In the genomic region with DNA sequence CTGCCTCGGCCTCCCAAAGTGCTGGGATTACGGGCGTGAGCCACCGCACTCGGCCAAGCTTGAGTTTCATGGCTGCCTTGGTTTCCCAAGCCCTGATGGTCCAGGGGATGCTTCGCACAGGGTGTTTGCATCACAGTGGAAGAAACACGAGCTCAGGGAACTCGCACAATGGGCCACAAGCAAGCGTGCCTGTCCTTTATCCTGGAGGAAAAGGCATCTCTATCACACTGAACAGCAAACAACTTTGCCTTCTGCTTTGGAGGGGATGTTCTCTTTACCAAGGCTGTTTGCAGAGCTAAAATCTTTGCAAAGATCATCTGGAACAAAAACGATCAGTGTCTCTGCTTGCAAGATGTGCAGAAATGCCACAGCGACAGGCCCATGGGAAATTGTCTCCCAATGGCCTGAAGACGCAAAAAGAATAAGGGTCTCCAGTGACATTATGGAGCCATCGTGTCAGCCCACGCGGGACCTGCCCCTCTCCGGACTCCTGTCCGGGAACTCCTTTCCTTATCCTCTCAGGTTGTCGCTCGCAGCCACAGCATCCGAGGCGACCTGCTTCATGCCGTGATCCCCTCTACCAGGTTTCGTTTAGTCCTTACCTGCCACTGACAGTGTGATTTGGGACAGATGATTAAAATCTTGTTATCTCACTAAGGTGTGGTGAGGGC, we compare ENCODE assay signal across 24 cellular contexts. TPM values are rescaled to one million over a fixed set of nuclear protein-coding genes. Genes with fewer than 3 reads are reported as not detected.
A peak's percentile ranks its signal among the peaks of the same experiment; 100 is the strongest.
DNase-seq lines count a peak whose midpoint lies in the region; ATAC-seq and TF ChIP-seq lines count a peak whose summit lies in the region.
"Had no signal": no experiment of that assay in that cellular context is flagged by ENCODE, and none has a peak within 500 bp of the region (broad histone marks: within the 10 kb centered on the region; RNA-seq: fewer than 3 reads in every experiment).

No MANE protein-coding gene starts in this region.

- H3K27me3 ChIP-seq in RWPE2 (ENCODE audit: insufficient read depth, poor library complexity, severe bottlenecking) (peaks cover 23% of the 10 kb centered on the region), endodermal cell (ENCODE audit: control insufficient read depth, insufficient read depth, low read length, poor library complexity, severe bottlenecking) (no peaks in the 10 kb centered on the region), sigmoid colon (peaks cover 0 to 62% (median 16%) of the 10 kb centered on the region in 3 donors), ascending aorta (no peaks in the 10 kb centered on the region)

- H3K9me3 ChIP-seq in RWPE2 (ENCODE audit: severe bottlenecking) (no peaks in the 10 kb centered on the region), endodermal cell (ENCODE audit: control insufficient read depth, low read length) (no peaks in the 10 kb centered on the region), sigmoid colon (peaks cover 0 to 6% (median 2%) of the 10 kb centered on the region in 4 donors), ascending aorta (peaks cover 2 to 7% of the 10 kb centered on the region in 2 donors)

- no peaks in the 10 kb centered on the region for H3K36me3 ChIP-seq in RWPE2 (ENCODE audit: low read depth)
- no peaks in the 10 kb centered on the region for H3K36me3 ChIP-seq in endodermal cell (ENCODE audit: control insufficient read depth, insufficient read depth, low read length)
- H3K36me3 ChIP-seq in sigmoid colon, result no peaks in the 10 kb centered on the region
- H3K36me3 ChIP-seq in ascending aorta, result no peaks in the 10 kb centered on the region
- H3K36me3 ChIP-seq: SJSA1 had no signal

- H3K27ac ChIP-seq in RWPE2 (ENCODE audit: poor library complexity, severe bottlenecking), result no peak overlapping the region
- no peak overlapping the region for H3K27ac ChIP-seq in endodermal cell (ENCODE audit: low read depth, low read length)
- H3K27ac ChIP-seq in sigmoid colon, result no peak overlapping the region
- no peak overlapping the region for H3K27ac ChIP-seq in ascending aorta
- H3K27ac ChIP-seq: SJSA1 had no signal

- no peaks in the 10 kb centered on the region for H3K4me1 Mint-ChIP-seq in endodermal cell

- no peak for ATAC-seq in Right ventricle myocardium superior (ENCODE audit: poor library complexity)
- no peak for ATAC-seq in RWPE2 (ENCODE audit: low read depth)
- ATAC-seq: Panc1 had no signal

- DNase-seq in Right ventricle myocardium superior, result peak; percentile 25
- DNase-seq in cardiac septum (ENCODE audit: low spot score), result no peak
- DNase-seq in RWPE2 (ENCODE audit: low spot score), result peak; percentile 29
- peak; percentile 34 for DNase-seq in endodermal cell
- DNase-seq in sigmoid colon, result peak; percentile 42
- DNase-seq in NCI-H510A (lab: John Stamatoyannopoulos, UW), result no peak
- no peak for DNase-seq in NCI-H2171 (lab: John Stamatoyannopoulos, UW)
- no peak for DNase-seq in ascending aorta (ENCODE audit: low spot score in 2 of 2)
- DNase-seq: AML-193, H9, HFFc6, KBM-7, NCI-H1092, NCI-H1436 treated with DMSO at 0.1 percent for 48 hours, NCI-H1930, NCI-H226, NCI-H524 treated with DMSO at 0.1 percent for 48 hours, NCI-H82 had no signal

- no peak overlapping the region for H3K27ac Mint-ChIP-seq in endodermal cell
- H3K27ac Mint-ChIP-seq: H9, HFFc6 had no signal

- no peaks in the 10 kb centered on the region for H3K36me3 Mint-ChIP-seq in endodermal cell (ENCODE audit: low read depth)
- H3K36me3 Mint-ChIP-seq: CD14-positive monocyte had no signal

- intact Hi-C loops in Right ventricle myocardium superior (cut with DNase I), result no loop called here
- intact Hi-C loops in cardiac septum (cut with DNase I), result no loop called here
- intact Hi-C loops in sigmoid colon (cut with DNase I), result no loop called here
- intact Hi-C loops in ascending aorta (cut with DNase I), result no loop called here

- H3K4me3 ChIP-seq in RWPE2 (ENCODE audit: severe bottlenecking), result no peak overlapping the region
- no peak overlapping the region for H3K4me3 ChIP-seq in endodermal cell (ENCODE audit: low read length)
- no peak overlapping the region for H3K4me3 ChIP-seq in sigmoid colon
- no peak overlapping the region for H3K4me3 ChIP-seq in ascending aorta
- H3K4me3 ChIP-seq: SJSA1 had no signal

- H3K27me3 Mint-ChIP-seq in endodermal cell (ENCODE audit: insufficient read depth), result peaks cover 7% of the 10 kb centered on the region

- TF ChIP-seq EP300 in sigmoid colon (IDR thresholded peaks at IDR 0.05), result no peak

- peaks cover 4% of the 10 kb centered on the region for H3K9me3 Mint-ChIP-seq in endodermal cell

- no peak overlapping the region for H3K9ac ChIP-seq in endodermal cell (ENCODE audit: extremely low read depth, low read length, poor library complexity, severe bottlenecking)

- WGBS in endodermal cell (ENCODE audit: insufficient coverage in 1 of 2, insufficient read length in 1 of 2), 2 experiments, result 89 to 91% methylated on average over 16 to 23 of the region's 23 CpGs
- WGBS in sigmoid colon, 2 donors, result 91 to 93% methylated on average over 23 of the region's 23 CpGs

- no peaks in the 10 kb centered on the region for H3K4me1 ChIP-seq in RWPE2 (ENCODE audit: insufficient read depth, poor library complexity, severe bottlenecking)
- no peaks in the 10 kb centered on the region for H3K4me1 ChIP-seq in endodermal cell (ENCODE audit: control insufficient read depth, insufficient read depth, low read length)
- no peaks in the 10 kb centered on the region for H3K4me1 ChIP-seq in sigmoid colon
- no peaks in the 10 kb centered on the region for H3K4me1 ChIP-seq in ascending aorta
- H3K4me1 ChIP-seq: SJSA1 had no signal

- no peak overlapping the region for H3K4me3 Mint-ChIP-seq in endodermal cell
- H3K4me3 Mint-ChIP-seq: CD14-positive monocyte, H9, HFFc6 had no signal

- no peak for TF ChIP-seq POLR2A in sigmoid colon (IDR thresholded peaks at IDR 0.05)

- no peak for TF ChIP-seq CTCF in RWPE2 (IDR thresholded peaks at IDR 0.05; ENCODE audit: poor library complexity, severe bottlenecking)
- no peak for TF ChIP-seq CTCF in endodermal cell (conservative IDR thresholded peaks at IDR 0.05)
- TF ChIP-seq CTCF in sigmoid colon (IDR thresholded peaks at IDR 0.05), result no peak
- no peak for TF ChIP-seq CTCF in ascending aorta (IDR thresholded peaks at IDR 0.05)

RNA-seq across cellular contexts. Expression of gene CBFA2T3, which starts 44.1 kb away (rescaled TPM):
- total RNA-seq in Right ventricle myocardium superior (8.6 TPM), cardiac septum (5.9 TPM), endodermal cell (1 to 10 TPM; 1.0 to 3.1 TPM), sigmoid colon (10 to 100 TPM in 1 of 4 donors, 1 to 10 TPM in 2, under 1 TPM in 1; 0.95 to 26.8 (median 3.4) TPM), ascending aorta (32.8 TPM)
- 5.5 TPM for polyA plus RNA-seq in endodermal cell (2013, experiment 1 of 2)
- polyA plus RNA-seq in endodermal cell (2013, experiment 2 of 2), result 4.3 TPM
- polyA plus RNA-seq in sigmoid colon, result 1 to 10 TPM; 4.2 to 9.8 (median 7.2) TPM
- total RNA-seq: A172, Daoy, HFFc6, SJSA1 had no signal
- polyA plus RNA-seq: AG04450 had no signal

Comparison
In these comparisons a context has a peak if more than half of its experiments do, and no peak if none do; other contexts are left out.
1. DNase-seq: peak in Right ventricle myocardium superior (single experiment), RWPE2 (single experiment), endodermal cell (single experiment) and sigmoid colon (single experiment); none in cardiac septum (single experiment), NCI-H510A (single experiment), NCI-H2171 (single experiment) and ascending aorta (0 of 2).